17 cellular contexts compared by ENCODE assay signal in the genomic region with DNA sequence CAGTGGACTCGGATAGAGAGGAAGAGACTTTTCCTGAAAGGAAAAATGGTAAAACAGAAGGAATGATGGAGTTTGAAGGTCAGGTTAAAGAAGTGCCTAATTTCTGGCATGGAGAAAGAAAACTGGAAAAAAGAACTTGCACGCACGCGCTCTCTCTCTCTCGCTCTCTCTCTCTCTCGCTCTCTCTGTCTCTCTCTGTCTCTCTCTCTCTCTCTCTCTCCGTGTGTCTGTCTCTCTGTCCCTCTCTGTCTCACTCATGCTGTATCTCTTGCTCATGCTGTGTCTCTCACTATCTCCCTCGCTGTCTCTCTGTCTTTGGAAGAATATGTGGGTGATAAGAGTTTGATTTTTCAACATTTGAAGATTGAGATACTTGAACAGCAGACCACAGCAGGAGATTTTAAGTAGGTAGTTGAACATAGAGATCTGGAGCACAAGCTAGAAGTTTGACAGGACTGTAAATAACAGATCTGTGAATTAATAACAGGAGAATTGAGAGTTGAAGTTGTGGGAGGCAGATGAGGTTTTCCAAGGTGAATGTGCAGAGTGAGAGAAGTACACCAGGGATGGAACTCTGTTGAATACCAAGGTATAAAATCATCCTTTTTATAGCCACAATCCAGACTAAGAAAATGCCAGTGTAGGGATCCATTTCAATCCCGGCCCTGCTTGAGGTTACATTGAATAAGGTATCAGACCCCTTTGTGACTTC. TPM values are rescaled to one million over a fixed set of nuclear protein-coding genes. Genes with fewer than 3 reads are reported as not detected.
DNase-seq lines count a peak whose midpoint lies in the region; ATAC-seq, FAIRE-seq and TF ChIP-seq lines count a peak whose summit lies in the region.
"Had no signal": no experiment of that assay in that cellular context is flagged by ENCODE, and none has a peak within 500 bp of the region (broad histone marks: within the 10 kb centered on the region; RNA-seq: fewer than 3 reads in every experiment).

No MANE protein-coding gene starts in this region.

- H3K9me2 ChIP-seq in MM.1S (replicated peaks; ENCODE audit: insufficient read depth, low read length): no peaks in the 10 kb centered on the region

- FAIRE-seq in pancreas (lab: Jason Lieb, UNC): no peak
- FAIRE-seq: GM19239 had no signal

- H3K27me3 Mint-ChIP-seq in activated naive CD4-positive, alpha-beta T cell treated with anti-CD3 and anti-CD28 coated beads, Interleukin-2, amount 50 U/mL, for 24 hours: no peaks in the 10 kb centered on the region
- H3K27me3 Mint-ChIP-seq in central memory CD8-positive, alpha-beta T cell: no peaks in the 10 kb centered on the region

- no peaks in the 10 kb centered on the region for H4K20me1 ChIP-seq in MM.1S (ENCODE audit: insufficient read depth, low read length)

- TF ChIP-seq CTCF in pancreas (IDR thresholded peaks at IDR 0.05) (no peak), MM.1S (IDR thresholded peaks at IDR 0.05; ENCODE audit: low read length) (no peak)

- peaks cover 87% of the 10 kb centered on the region for H3K4me1 Mint-ChIP-seq in activated naive CD4-positive, alpha-beta T cell treated with anti-CD3 and anti-CD28 coated beads, Interleukin-2, amount 50 U/mL, for 24 hours
- peaks cover 73% of the 10 kb centered on the region for H3K4me1 Mint-ChIP-seq in central memory CD8-positive, alpha-beta T cell

- no peak for ATAC-seq in central memory CD8-positive, alpha-beta T cell (replicated peaks; ENCODE audit: extremely low read depth, poor library complexity, severe bottlenecking)
- ATAC-seq in pancreas (peak in 3 of 4 donors; percentile 28 to 44 (median 41)), HG03108 (IDR thresholded peaks at IDR 0.05; ENCODE audit: unreplicated experiment) (no peak)
- ATAC-seq: psoas muscle, upper lobe of right lung had no signal

- H3F3A ChIP-seq in MM.1S (ENCODE audit: insufficient read depth, low read length): no peaks in the 10 kb centered on the region

- WGBS in pancreas, 2 donors: 64 to 74% methylated on average over 9 of the region's 9 CpGs

- no peaks in the 10 kb centered on the region for H3K36me3 ChIP-seq in pancreas
- no peaks in the 10 kb centered on the region for H3K36me3 ChIP-seq in MM.1S (replicated peaks; ENCODE audit: insufficient read depth, low read length)
- H3K36me3 ChIP-seq: adrenal gland, upper lobe of right lung had no signal

- peaks cover 13% of the 10 kb centered on the region for H3K36me3 Mint-ChIP-seq in activated naive CD4-positive, alpha-beta T cell treated with anti-CD3 and anti-CD28 coated beads, Interleukin-2, amount 50 U/mL, for 24 hours
- H3K36me3 Mint-ChIP-seq in central memory CD8-positive, alpha-beta T cell (ENCODE audit: insufficient read depth): peaks cover 2% of the 10 kb centered on the region

- H3K79me2 ChIP-seq in MM.1S (ENCODE audit: low read length): peaks cover 17% of the 10 kb centered on the region; the same call in 1 of the 2 replicates

- H3K4me3 ChIP-seq in pancreas: no peak overlapping the region
- no peak overlapping the region for H3K4me3 ChIP-seq in MM.1S (ENCODE audit: low read length)
- H3K4me3 ChIP-seq: adrenal gland, psoas muscle, upper lobe of right lung had no signal

- no peak overlapping the region for H3K9ac ChIP-seq in MM.1S (ENCODE audit: low read length)
- H3K9ac ChIP-seq: KMS-11 had no signal

- peaks cover 6% of the 10 kb centered on the region for H3K9me3 Mint-ChIP-seq in activated naive CD4-positive, alpha-beta T cell treated with anti-CD3 and anti-CD28 coated beads, Interleukin-2, amount 50 U/mL, for 24 hours
- no peaks in the 10 kb centered on the region for H3K9me3 Mint-ChIP-seq in central memory CD8-positive, alpha-beta T cell

- peak overlapping the region in 1 of 4 donors; percentile 2 for H3K27ac ChIP-seq in pancreas
- H3K27ac ChIP-seq in MM.1S (ENCODE audit: low read length): no peak overlapping the region
- H3K27ac ChIP-seq: adrenal gland, KMS-11, psoas muscle, upper lobe of right lung had no signal

- H2AFZ ChIP-seq in MM.1S (ENCODE audit: low read length): no peak overlapping the region

- intact Hi-C loops in pancreas (cut with DNase I): no loop called here

- H3K4me1 ChIP-seq in pancreas: peaks cover 38 to 48% (median 38%) of the 10 kb centered on the region in 3 donors
- H3K4me1 ChIP-seq in MM.1S (ENCODE audit: low read length): peaks cover 11% of the 10 kb centered on the region
- H3K4me1 ChIP-seq: adrenal gland, upper lobe of right lung had no signal

- DNase-seq in activated naive CD4-positive, alpha-beta T cell (lab: John Stamatoyannopoulos, UW): no peak
- DNase-seq in HK-2 (ENCODE audit: unreplicated experiment) (peak; percentile 24), pancreas (no peak), foreskin melanocyte (no peak), MM.1S (no peak)
- no peak for DNase-seq in central memory CD8-positive, alpha-beta T cell (ENCODE audit: low spot score in 2 of 2)
- DNase-seq: adrenal gland, DND-41, midbrain, NCI-H1930, NCI-H774, psoas muscle, upper lobe of right lung had no signal

- H3K4me2 ChIP-seq in MM.1S (ENCODE audit: low read depth, low read length): no peak overlapping the region
- H3K4me2 ChIP-seq: KMS-11 had no signal

- peak overlapping the region; percentile 44 for H3K4me3 Mint-ChIP-seq in activated naive CD4-positive, alpha-beta T cell treated with anti-CD3 and anti-CD28 coated beads, Interleukin-2, amount 50 U/mL, for 24 hours
- H3K4me3 Mint-ChIP-seq in central memory CD8-positive, alpha-beta T cell: no peak overlapping the region

- H3K27ac Mint-ChIP-seq in activated naive CD4-positive, alpha-beta T cell treated with anti-CD3 and anti-CD28 coated beads, Interleukin-2, amount 50 U/mL, for 24 hours: peak overlapping the region; percentile 87
- peak overlapping the region; percentile 0 for H3K27ac Mint-ChIP-seq in central memory CD8-positive, alpha-beta T cell (ENCODE audit: low read depth)

- H3K27me3 ChIP-seq in pancreas (no peaks in the 10 kb centered on the region), MM.1S (replicated peaks; ENCODE audit: insufficient read depth, low read length) (no peaks in the 10 kb centered on the region)
- H3K27me3 ChIP-seq: adrenal gland, upper lobe of right lung had no signal

- no peaks in the 10 kb centered on the region for H3K9me3 ChIP-seq in pancreas
- no peaks in the 10 kb centered on the region for H3K9me3 ChIP-seq in MM.1S (replicated peaks; ENCODE audit: insufficient read depth, low read length)
- H3K9me3 ChIP-seq: adrenal gland, psoas muscle, upper lobe of right lung had no signal

RNA-seq across cellular contexts. Expression of a gene that starts 33.1 kb away (rescaled TPM):
- total RNA-seq in pancreas: 10 to 100 TPM; 33.9 to 83.3 (median 49.9) TPM
- 10 to 100 TPM; 31.9 to 44.7 TPM for polyA plus RNA-seq in pancreas

Comparison
In these comparisons a context has a peak if more than half of its experiments do, and no peak if none do; other contexts are left out.
1. ATAC-seq: peak in pancreas (3 of 4); none in central memory CD8-positive, alpha-beta T cell (single experiment) and HG03108 (single experiment).